34 cellular contexts compared by ENCODE assay signal in genomic region chr16:73831197-73831596, GRCh38.
"Had no signal": no experiment of that assay in that cellular context is flagged by ENCODE, and none has a peak within 500 bp of the region (broad histone marks: within the 10 kb centered on the region; RNA-seq: fewer than 3 reads in every experiment).

No MANE protein-coding gene starts in this region.

- H3K9me3 ChIP-seq: MG63 had no signal

- DNase-seq: Karpas-422, Kasumi-1, MG63, MM.1S, MV-4-11, NCI-H1048, NCI-H1092, NCI-H1092 treated with DMSO at 0.1 percent for 48 hours, NCI-H1105, NCI-H1105 treated with DMSO at 0.1 percent for 48 hours, NCI-H1417, NCI-H1417 treated with DMSO at 0.1 percent for 48 hours, NCI-H1436, NCI-H1436 treated with DMSO at 0.1 percent for 48 hours, NCI-H146, NCI-H1694, NCI-H1694 treated with DMSO at 0.1 percent for 48 hours, NCI-H187, NCI-H187 treated with DMSO at 0.1 percent for 48 hours, NCI-H1930, NCI-H2029, NCI-H2029 treated with DMSO at 0.1 percent for 48 hours, NCI-H2081, NCI-H2081 treated with DMSO at 0.1 percent for 48 hours, NCI-H2107, NCI-H2171, NCI-H2171 treated with DMSO at 0.1 percent for 48 hours, NCI-H2227 treated with DMSO at 0.1 percent for 48 hours, NCI-H226, NCI-H345, NCI-H446, NCI-H446 treated with DMSO at 0.1 percent for 48 hours, NCI-H510A had no signal

- H3K4me3 ChIP-seq: MG63 had no signal

- H3K4me2 ChIP-seq: KMS-11 had no signal

- H3K36me3 ChIP-seq: MG63 had no signal

- H3K27ac ChIP-seq: KMS-11 had no signal

- H3K27me3 ChIP-seq: MG63 had no signal

- H3K9ac ChIP-seq: KMS-11 had no signal
